ENCODE assay signal across 8 cellular contexts in the genomic region with DNA sequence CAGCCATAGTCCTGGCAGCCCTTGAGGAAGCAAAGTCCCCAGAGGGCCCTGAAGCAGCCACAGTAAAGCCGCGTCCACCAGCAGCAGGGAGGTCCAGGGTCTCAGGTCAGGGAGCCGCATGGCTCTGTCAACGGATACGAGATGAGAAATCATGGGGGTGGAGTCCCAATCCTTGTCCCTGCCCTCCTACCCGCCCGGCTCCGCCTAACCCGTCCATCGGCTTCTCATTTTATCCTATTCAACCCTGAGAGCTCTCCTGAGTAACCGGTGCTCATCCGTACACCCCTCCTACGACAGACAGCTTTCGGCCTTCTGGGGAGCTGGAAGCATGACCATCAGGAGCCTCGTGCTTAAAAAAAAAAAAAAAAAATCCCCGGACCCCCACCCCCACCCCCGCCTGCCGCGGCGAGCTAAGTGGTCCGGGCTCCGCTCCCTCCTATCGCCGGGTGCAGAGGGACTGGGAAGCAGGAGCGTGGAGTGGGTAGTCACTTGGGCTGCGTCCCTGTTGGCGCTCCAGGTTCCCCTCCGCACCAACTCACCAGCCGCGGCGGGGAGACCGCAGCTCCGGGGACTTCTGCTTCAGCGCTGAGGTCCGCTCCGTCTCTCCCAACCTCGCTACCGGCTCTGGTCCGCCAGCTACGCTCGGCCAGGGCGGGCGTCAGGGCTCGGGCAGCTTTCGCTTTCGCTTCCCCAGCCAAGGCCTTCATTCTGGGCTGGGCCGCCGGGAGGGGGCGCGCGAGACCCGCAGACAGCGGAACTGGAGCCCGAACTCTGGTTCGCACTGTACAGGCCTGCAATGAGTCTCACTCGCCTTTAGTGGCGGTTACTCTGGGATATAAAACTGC. TPM values are rescaled to one million over a fixed set of nuclear protein-coding genes. Genes with fewer than 3 reads are reported as not detected.
A peak's percentile ranks its signal among the peaks of the same experiment; 100 is the strongest.
DNase-seq lines count a peak whose midpoint lies in the region; ATAC-seq and TF ChIP-seq lines count a peak whose summit lies in the region.

A gene (minus strand): TSS at position 626 of the 845 bp plus-strand sequence. CDS start 506 bp downstream, at position 120.

- peak within 1 kb of the TSS; percentile 80 for H3K4me3 ChIP-seq in fibroblast of mammary gland (ENCODE audit: control insufficient read depth, low read depth, low read length)

- H3K9me3 Mint-ChIP-seq in activated T-helper 17 cell treated with anti-CD3 and anti-CD28 coated beads, Interleukin-2, amount 50 U/mL, for 72 hours = no peaks in the 10 kb centered on the region
- H3K9me3 Mint-ChIP-seq in natural killer cell treated with Interleukin-12 subunit alpha and Interleukin-12 subunit beta and Interleukin-15 and Interleukin-18, amount 100 ng/mL, for 72 hours = no peaks in the 10 kb centered on the region

- CTCF ChIA-PET in RWPE1 (lab: Yijun Ruan, JAX) = interaction anchor here (0.6 to 3.1 kb wide), 18 partner anchors 12 to 396 kb away, joined by 3 to 55 read pairs (median 4); a partner anchor contains a TSS

- peak; percentile 83 for ATAC-seq in activated T-helper 17 cell treated with anti-CD3 and anti-CD28 coated beads, Interleukin-2, amount 50 U/mL, for 72 hours (replicated peaks)
- ATAC-seq in natural killer cell treated with Interleukin-12 subunit alpha and Interleukin-12 subunit beta and Interleukin-15 and Interleukin-18, amount 100 ng/mL, for 72 hours = peak; percentile 92 to 95

- H3K36me3 Mint-ChIP-seq in activated T-helper 17 cell treated with anti-CD3 and anti-CD28 coated beads, Interleukin-2, amount 50 U/mL, for 72 hours (ENCODE audit: low read depth) = peaks cover 81% of the 10 kb centered on the region
- peaks cover 69% of the 10 kb centered on the region for H3K36me3 Mint-ChIP-seq in natural killer cell treated with Interleukin-12 subunit alpha and Interleukin-12 subunit beta and Interleukin-15 and Interleukin-18, amount 100 ng/mL, for 72 hours

- DNase-seq in ELR (ENCODE audit: low read depth) (peak; percentile 93), GOT3 (lab: John Stamatoyannopoulos, UW) (peak; percentile 91), RWPE1 (ENCODE audit: low spot score) (peak; percentile 95), fibroblast of mammary gland (ENCODE audit: low read depth) (peak; percentile 88)
- peak; percentile 95 for DNase-seq in natural killer cell treated with Interleukin-12 subunit alpha and Interleukin-12 subunit beta and Interleukin-15 and Interleukin-18, amount 100 ng/mL, for 72 hours (ENCODE audit: low spot score)
- DNase-seq in stimulated activated naive CD4-positive, alpha-beta T cell treated with Interleukin-2 at 50 U/mL for 16 hours (lab: John Stamatoyannopoulos, UW) = peak; percentile 94

- peak within 1 kb of the TSS; percentile 65 for H3K27ac Mint-ChIP-seq in activated T-helper 17 cell treated with anti-CD3 and anti-CD28 coated beads, Interleukin-2, amount 50 U/mL, for 72 hours
- H3K27ac Mint-ChIP-seq in natural killer cell treated with Interleukin-12 subunit alpha and Interleukin-12 subunit beta and Interleukin-15 and Interleukin-18, amount 100 ng/mL, for 72 hours = peak within 1 kb of the TSS; percentile 98 to 100

- H3K4me1 Mint-ChIP-seq in activated T-helper 17 cell treated with anti-CD3 and anti-CD28 coated beads, Interleukin-2, amount 50 U/mL, for 72 hours = peaks cover 58% of the 10 kb centered on the region
- peaks cover 76 to 79% of the 10 kb centered on the region in 2 donors for H3K4me1 Mint-ChIP-seq in natural killer cell treated with Interleukin-12 subunit alpha and Interleukin-12 subunit beta and Interleukin-15 and Interleukin-18, amount 100 ng/mL, for 72 hours (ENCODE audit: low read depth in 2 of 2)

- no peaks in the 10 kb centered on the region for H3K27me3 Mint-ChIP-seq in activated T-helper 17 cell treated with anti-CD3 and anti-CD28 coated beads, Interleukin-2, amount 50 U/mL, for 72 hours
- H3K27me3 Mint-ChIP-seq in natural killer cell treated with Interleukin-12 subunit alpha and Interleukin-12 subunit beta and Interleukin-15 and Interleukin-18, amount 100 ng/mL, for 72 hours = no peaks in the 10 kb centered on the region

- TF ChIP-seq CTCF in LNCAP (IDR thresholded peaks at IDR 0.05) = peak; percentile 91
- TF ChIP-seq CTCF in RWPE1 (conservative IDR thresholded peaks at IDR 0.05; ENCODE audit: low read depth) = peak; percentile 94
- peak; percentile 79 for TF ChIP-seq CTCF in fibroblast of mammary gland (conservative IDR thresholded peaks at IDR 0.05; ENCODE audit: control insufficient read depth, insufficient read depth, low read depth, low read length)

- POLR2A ChIA-PET in RWPE1 (lab: Yijun Ruan, JAX; ENCODE audit: low non-redundant PET) = interaction anchor here (0.5 to 1.7 kb wide), 4 partner anchors 15 to 746 kb away, joined by 4 to 10 read pairs (median 8); a partner anchor contains a TSS

- H3K4me3 Mint-ChIP-seq in activated T-helper 17 cell treated with anti-CD3 and anti-CD28 coated beads, Interleukin-2, amount 50 U/mL, for 72 hours = peak within 1 kb of the TSS; percentile 95
- peak within 1 kb of the TSS; percentile 89 for H3K4me3 Mint-ChIP-seq in natural killer cell treated with Interleukin-12 subunit alpha and Interleukin-12 subunit beta and Interleukin-15 and Interleukin-18, amount 100 ng/mL, for 72 hours

- H3K27ac ChIP-seq in RWPE1 = peak within 1 kb of the TSS; percentile 85

RNA-seq across cellular contexts. Expression of the gene that starts here (rescaled TPM):
- 100 to 1,000 TPM in 1 of 2 donors, 10 to 100 TPM in 1; 94.0 to 169 TPM for total RNA-seq in activated T-helper 17 cell treated with anti-CD3 and anti-CD28 coated beads, Interleukin-2, amount 50 U/mL, for 72 hours
- 100 to 1,000 TPM; 220 to 252 TPM for total RNA-seq in natural killer cell treated with Interleukin-12 subunit alpha and Interleukin-12 subunit beta and Interleukin-15 and Interleukin-18, amount 100 ng/mL, for 72 hours

Comparison
In these comparisons a context has a peak if more than half of its experiments do, and no peak if none do; other contexts are left out.
1. Peak in every context shown above with its lines: DNase-seq, ATAC-seq, H3K4me3 ChIP-seq and H3K27ac ChIP-seq.